ENCODE assay signal across 10 cellular contexts in the genomic region with DNA sequence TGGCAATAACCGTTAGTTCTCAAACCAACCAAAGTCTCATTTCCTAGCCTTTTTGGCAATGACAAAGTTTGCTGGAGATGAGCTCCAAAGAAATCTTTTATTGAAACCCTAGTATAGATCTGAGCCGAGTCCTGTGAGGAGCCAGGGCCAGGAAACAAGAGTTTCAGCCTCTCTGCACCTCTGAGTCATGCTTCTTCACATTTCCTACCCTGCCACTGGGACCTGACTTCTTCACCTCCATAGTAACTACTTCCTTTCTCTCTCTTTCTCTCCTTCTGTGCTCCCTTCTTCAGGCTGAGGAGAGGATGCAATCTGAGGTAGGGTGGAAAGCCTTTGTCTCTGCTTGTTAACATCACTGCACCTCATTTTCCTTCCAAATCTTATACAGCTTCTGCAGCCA. TPM values are rescaled to one million over a fixed set of nuclear protein-coding genes. Genes with fewer than 3 reads are reported as not detected.
A peak's percentile ranks its signal among the peaks of the same experiment; 100 is the strongest.
DNase-seq lines count a peak whose midpoint lies in the region; ATAC-seq and TF ChIP-seq lines count a peak whose summit lies in the region.
"Had no signal": no experiment of that assay in that cellular context is flagged by ENCODE, and none has a peak within 500 bp of the region (broad histone marks: within the 10 kb centered on the region; RNA-seq: fewer than 3 reads in every experiment).

No MANE protein-coding gene starts in this region.

- peak overlapping the region; percentile 91 for H3K27ac Mint-ChIP-seq in HFFc6
- peak overlapping the region; percentile 10 for H3K27ac Mint-ChIP-seq in MCF 10A (ENCODE audit: low read depth, unreplicated experiment)
- no peak overlapping the region for H3K27ac Mint-ChIP-seq in naive thymus-derived CD4-positive, alpha-beta T cell
- H3K27ac Mint-ChIP-seq: activated B cell treated with CpG ODN at 0.5 μM for 24 hours had no signal

- H3K36me3 ChIP-seq in testis (ENCODE audit: low read depth, missing control alignments) = no peaks in the 10 kb centered on the region
- H3K36me3 ChIP-seq in naive thymus-derived CD4-positive, alpha-beta T cell (ENCODE audit: control insufficient read depth in 2 of 3, insufficient read depth in 3 of 3, low read length in 3 of 3) = peaks cover 0 to 4% (median 0%) of the 10 kb centered on the region in 3 experiments

- intact Hi-C loops in MCF 10A (cut with micrococcal nuclease) (no loop called here), right cardiac atrium (cut with DNase I) (loop anchor here (2.0 to 5.0 kb wide), 4 partner anchors 77 to 233 kb away; no protein-coding TSS in a partner anchor), testis (cut with DNase I; ENCODE audit: low total_unique reads) (loop anchor here (10.0 kb wide), 1 partner anchor 225 kb away; no protein-coding TSS in a partner anchor)
- intact Hi-C loops in naive thymus-derived CD4-positive, alpha-beta T cell (cut with micrococcal nuclease) = loop anchor here in 1 of 2 donors (5.0 kb wide), 1 partner anchor 308 kb away; no protein-coding TSS in a partner anchor

- POLR2A ChIA-PET in MCF 10A (lab: Yijun Ruan, JAX) = interaction anchor here (0.6 to 9.8 kb wide), 5 partner anchors 20 to 229 kb away, joined by 3 to 168 read pairs (median 3); no protein-coding TSS in a partner anchor
- POLR2A ChIA-PET in naive thymus-derived CD4-positive, alpha-beta T cell (lab: Charles Lee) = interaction anchor here (0.6 kb wide), 1 partner anchor 64 kb away, joined by 4 read pairs; no protein-coding TSS in a partner anchor

- H3K4me1 Mint-ChIP-seq in HFFc6 (ENCODE audit: low read depth) (peaks cover 75% of the 10 kb centered on the region), MCF 10A (ENCODE audit: insufficient read depth, unreplicated experiment) (peaks cover 38% of the 10 kb centered on the region)
- H3K4me1 Mint-ChIP-seq in naive thymus-derived CD4-positive, alpha-beta T cell = peaks cover 0 to 22% (median 0%) of the 10 kb centered on the region in 7 donors

- H3K27me3 Mint-ChIP-seq in HFFc6 (ENCODE audit: insufficient read depth) = peaks cover 3% of the 10 kb centered on the region
- no peaks in the 10 kb centered on the region for H3K27me3 Mint-ChIP-seq in MCF 10A (ENCODE audit: insufficient read depth, unreplicated experiment)
- H3K27me3 Mint-ChIP-seq in naive thymus-derived CD4-positive, alpha-beta T cell = no peaks in the 10 kb centered on the region
- H3K27me3 Mint-ChIP-seq: activated B cell treated with CpG ODN at 0.5 μM for 24 hours had no signal

- H3K9me3 ChIP-seq in right cardiac atrium (ENCODE audit: control insufficient read depth, low read length) (no peaks in the 10 kb centered on the region), testis (no peaks in the 10 kb centered on the region)
- no peaks in the 10 kb centered on the region for H3K9me3 ChIP-seq in naive thymus-derived CD4-positive, alpha-beta T cell (ENCODE audit: control insufficient read depth in 2 of 3, low read length in 3 of 3)

- DNase-seq in HFFc6 (peak; percentile 43), MCF 10A (ENCODE audit: unreplicated experiment) (peak; percentile 50), right cardiac atrium (peak in 1 of 3 donors; percentile 36), smooth muscle cell of the brain vasculature (ENCODE audit: low read depth, low spot score) (peak; percentile 26), testis (no peak), GDM1 (lab: John Stamatoyannopoulos, UW) (no peak)
- no peak for DNase-seq in naive thymus-derived CD4-positive, alpha-beta T cell
- DNase-seq: activated B cell treated with CpG ODN at 0.5 μM for 24 hours, NCI-H1092 had no signal

- no peak overlapping the region for H3K4me3 ChIP-seq in right cardiac atrium (ENCODE audit: low read length)
- no peak overlapping the region for H3K4me3 ChIP-seq in testis
- H3K4me3 ChIP-seq in naive thymus-derived CD4-positive, alpha-beta T cell (ENCODE audit: low read length) = no peak overlapping the region

- H3K36me3 Mint-ChIP-seq in HFFc6 (ENCODE audit: low read depth) (peaks cover 71% of the 10 kb centered on the region), MCF 10A (ENCODE audit: insufficient read depth, unreplicated experiment) (peaks cover 66% of the 10 kb centered on the region)
- H3K36me3 Mint-ChIP-seq in naive thymus-derived CD4-positive, alpha-beta T cell = peaks cover 0 to 32% (median 12%) of the 10 kb centered on the region in 5 donors

- H3K27ac ChIP-seq in right cardiac atrium (ENCODE audit: low read length) (peak overlapping the region; percentile 53), testis (peak overlapping the region in 1 of 2 donors; percentile 3)
- no peak overlapping the region for H3K27ac ChIP-seq in naive thymus-derived CD4-positive, alpha-beta T cell (ENCODE audit: low read depth, low read length)

- BruUV-seq in MCF 10A (replicated peaks; lab: Mats Ljungman, UMichigan) = no TSS peak

- peak overlapping the region; percentile 68 for H3K4me3 Mint-ChIP-seq in HFFc6
- no peak overlapping the region for H3K4me3 Mint-ChIP-seq in MCF 10A (ENCODE audit: unreplicated experiment)
- no peak overlapping the region for H3K4me3 Mint-ChIP-seq in naive thymus-derived CD4-positive, alpha-beta T cell
- H3K4me3 Mint-ChIP-seq: activated B cell treated with CpG ODN at 0.5 μM for 24 hours had no signal

- no peaks in the 10 kb centered on the region for H3K9me3 Mint-ChIP-seq in HFFc6
- H3K9me3 Mint-ChIP-seq in MCF 10A (ENCODE audit: unreplicated experiment) = no peaks in the 10 kb centered on the region
- no peaks in the 10 kb centered on the region for H3K9me3 Mint-ChIP-seq in naive thymus-derived CD4-positive, alpha-beta T cell
- H3K9me3 Mint-ChIP-seq: activated B cell treated with CpG ODN at 0.5 μM for 24 hours had no signal

- H3K27me3 ChIP-seq in right cardiac atrium (ENCODE audit: control insufficient read depth, insufficient read depth) (no peaks in the 10 kb centered on the region), testis (no peaks in the 10 kb centered on the region)
- no peaks in the 10 kb centered on the region for H3K27me3 ChIP-seq in naive thymus-derived CD4-positive, alpha-beta T cell (ENCODE audit: control insufficient read depth in 2 of 2, insufficient read depth in 2 of 2, low read length in 2 of 2)

- H3K4me1 ChIP-seq in right cardiac atrium (ENCODE audit: control insufficient read depth, insufficient read depth, low read length) (peaks cover 19% of the 10 kb centered on the region), testis (peaks cover 21% of the 10 kb centered on the region)
- no peaks in the 10 kb centered on the region for H3K4me1 ChIP-seq in naive thymus-derived CD4-positive, alpha-beta T cell (ENCODE audit: control insufficient read depth in 2 of 2, insufficient read depth in 2 of 2, low read length in 2 of 2)

- CTCF ChIA-PET in MCF 10A (lab: Yijun Ruan, JAX) = interaction anchor here (0.7 to 43.4 kb wide), 19 partner anchors 7 to 616 kb away, joined by 3 to 1744 read pairs (median 5); a partner anchor contains a TSS
- CTCF ChIA-PET in naive thymus-derived CD4-positive, alpha-beta T cell (lab: Charles Lee) = interaction anchor here (0.7 to 8.1 kb wide), 3 partner anchors 81 to 236 kb away, joined by 3 to 67 read pairs (median 45); no protein-coding TSS in a partner anchor

- TF ChIP-seq CTCF in HFFc6 (IDR thresholded peaks at IDR 0.05) (no peak), MCF 10A (IDR thresholded peaks at IDR 0.05; ENCODE audit: unreplicated experiment) (no peak), testis (IDR thresholded peaks at IDR 0.05) (no peak)

- TF ChIP-seq POLR2A in testis (IDR thresholded peaks at IDR 0.05) = no peak

- ATAC-seq in right cardiac atrium (peak; percentile 32 to 44), HG02571 (IDR thresholded peaks at IDR 0.05; ENCODE audit: unreplicated experiment) (no peak)
- no peak for ATAC-seq in naive thymus-derived CD4-positive, alpha-beta T cell

- WGBS in right cardiac atrium = 33% methylated on average over 2 of the region's 2 CpGs
- 56 to 57% methylated on average over 2 of the region's 2 CpGs for WGBS in testis, 2 donors

RNA-seq across cellular contexts. Expression of a gene that starts 38.7 kb away (rescaled TPM):
- total RNA-seq in HFFc6 (2021; fragmentation: NEBNext Ultra II Directional; extraction: Animal tissue kit (Norgen Biotek cat#: 25700)) = 10 to 100 TPM; 54.1 to 77.8 (median 63.6) TPM
- total RNA-seq in MCF 10A (2022) (112 and 117 TPM in 2 replicates), right cardiac atrium (10 to 100 TPM; 21.7 to 27.9 (median 24.6) TPM), testis (10 to 100 TPM; 29.4 to 30.5 TPM)
- polyA plus RNA-seq in right cardiac atrium (10.3 TPM), testis (ENCODE audit: insufficient read depth, low read depth, low replicate concordance) (33.0 TPM)
- total RNA-seq in naive thymus-derived CD4-positive, alpha-beta T cell = 10 to 100 TPM; 28.7 to 55.3 (median 37.9) TPM
- polyA plus RNA-seq in naive thymus-derived CD4-positive, alpha-beta T cell = 10 to 100 TPM; 20.8 to 24.7 TPM

Comparison
In these comparisons a context has a peak if more than half of its experiments do, and no peak if none do; other contexts are left out.
1. DNase-seq: peak in HFFc6 (single experiment), MCF 10A (single experiment) and smooth muscle cell of the brain vasculature (single experiment); none in testis (single experiment), GDM1 (single experiment) and naive thymus-derived CD4-positive, alpha-beta T cell (0 of 9).
2. H3K27ac Mint-ChIP-seq: peak in HFFc6 (single experiment) and MCF 10A (single experiment); none in naive thymus-derived CD4-positive, alpha-beta T cell (0 of 9).
3. ATAC-seq: peak in right cardiac atrium (2 of 2); none in HG02571 (single experiment) and naive thymus-derived CD4-positive, alpha-beta T cell (single experiment).